In the genomic region with DNA sequence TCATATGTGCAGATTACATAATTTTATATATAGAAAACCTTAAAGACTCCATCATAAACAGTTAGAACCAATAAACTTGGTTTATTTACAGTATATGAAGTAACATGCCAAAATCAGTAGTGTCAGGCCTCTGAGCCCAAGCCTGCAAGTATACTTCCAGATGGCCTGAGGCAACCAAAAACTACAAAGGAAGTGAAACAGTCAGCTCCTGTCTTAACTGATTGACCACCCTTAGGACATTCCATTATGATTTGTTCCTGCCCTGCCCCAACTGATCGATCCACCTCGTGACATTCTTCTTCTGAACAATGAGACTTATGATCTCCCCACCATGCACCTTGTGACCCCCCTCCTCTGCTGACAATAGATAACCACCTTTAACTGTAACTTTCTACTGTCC, we compare ENCODE assay signal across 27 cellular contexts.
"Had no signal": no experiment of that assay in that cellular context is flagged by ENCODE, and none has a peak within 500 bp of the region (broad histone marks: within the 10 kb centered on the region; RNA-seq: fewer than 3 reads in every experiment).

No MANE protein-coding gene starts in this region.

- H3K36me3 ChIP-seq: esophagus muscularis mucosa, gastrocnemius medialis, heart left ventricle, sigmoid colon, stomach, suprapubic skin, tibial nerve had no signal

- H3K9me3 Mint-ChIP-seq: stimulated activated memory B cell treated with anti-CD40 and anti-IgM and Interleukin-4, amounts not matched to agents 10 μg/mL and 1 μg/mL and 100 μg/mL, for 72 hours had no signal

- H3K36me3 Mint-ChIP-seq: activated naive CD8-positive, alpha-beta T cell treated with anti-CD3 and anti-CD28 coated beads, Interleukin-2, amount 10 ng/mL, durations not matched to agents 7 days and 5 days; naive B cell; stimulated activated memory B cell treated with anti-CD40 and anti-IgM and Interleukin-4, amounts not matched to agents 10 μg/mL and 1 μg/mL and 100 μg/mL, for 72 hours had no signal

- DNase-seq: activated CD4-positive, alpha-beta memory T cell treated with anti-CD3 and anti-CD28 coated beads, Interleukin-2, amount 10 ng/mL, durations not matched to agents 7 days and 5 days; activated CD4-positive, alpha-beta T cell treated with anti-CD3 and anti-CD28 coated beads, Interleukin-2, amount 10 ng/mL, durations not matched to agents 24 days and 14 days; activated effector memory CD4-positive, alpha-beta T cell treated with Interleukin-2 at 50 U/mL for 16 hours; activated naive CD4-positive, alpha-beta T cell treated with anti-CD3 and anti-CD28 coated beads for 36 hours; activated naive CD8-positive, alpha-beta T cell treated with anti-CD3 and anti-CD28 coated beads, Interleukin-2, amount 10 ng/mL, durations not matched to agents 7 days and 5 days; activated T-cell treated with anti-CD3 and anti-CD28 coated beads, Interleukin-2, amount 50 U/mL, for 72 hours; amygdala; cerebellar nuclear complex; gastrocnemius medialis; heart left ventricle; left colon; mesenchymal stem cell; naive B cell; sigmoid colon; stimulated activated CD4-positive, alpha-beta T cell treated with anti-CD3 and anti-CD28 coated beads, Interleukin-15, amount 100 ng/mL, for 24 hours; stomach; T1000 had no signal

- FAIRE-seq: keratinocyte had no signal

- H3K27me3 ChIP-seq: esophagus muscularis mucosa, gastrocnemius medialis, heart left ventricle, sigmoid colon, stomach, suprapubic skin, tibial nerve had no signal

- H3K27ac Mint-ChIP-seq: activated CD4-positive, alpha-beta memory T cell treated with anti-CD3 and anti-CD28 coated beads, Interleukin-2, amount 10 ng/mL, durations not matched to agents 7 days and 5 days; activated CD4-positive, alpha-beta T cell treated with anti-CD3 and anti-CD28 coated beads, Interleukin-2, amount 10 ng/mL, durations not matched to agents 24 days and 14 days; activated naive CD4-positive, alpha-beta T cell treated with anti-CD3 and anti-CD28 coated beads for 36 hours; activated naive CD8-positive, alpha-beta T cell treated with anti-CD3 and anti-CD28 coated beads, Interleukin-2, amount 10 ng/mL, durations not matched to agents 7 days and 5 days; activated T-cell treated with anti-CD3 and anti-CD28 coated beads, Interleukin-2, amount 50 U/mL, for 72 hours; naive B cell; stimulated activated memory B cell treated with anti-CD40 and anti-IgM and Interleukin-4, amounts not matched to agents 10 μg/mL and 1 μg/mL and 100 μg/mL, for 72 hours had no signal

- H3K27me3 Mint-ChIP-seq: activated CD4-positive, alpha-beta memory T cell treated with anti-CD3 and anti-CD28 coated beads, Interleukin-2, amount 10 ng/mL, durations not matched to agents 7 days and 5 days; activated CD4-positive, alpha-beta T cell treated with anti-CD3 and anti-CD28 coated beads, Interleukin-2, amount 10 ng/mL, durations not matched to agents 24 days and 14 days; activated naive CD8-positive, alpha-beta T cell treated with anti-CD3 and anti-CD28 coated beads, Interleukin-2, amount 10 ng/mL, durations not matched to agents 7 days and 5 days; naive B cell; stimulated activated memory B cell treated with anti-CD40 and anti-IgM and Interleukin-4, amounts not matched to agents 10 μg/mL and 1 μg/mL and 100 μg/mL, for 72 hours had no signal

- H3K4me1 Mint-ChIP-seq: activated CD4-positive, alpha-beta memory T cell treated with anti-CD3 and anti-CD28 coated beads, Interleukin-2, amount 10 ng/mL, durations not matched to agents 7 days and 5 days; activated CD4-positive, alpha-beta T cell treated with anti-CD3 and anti-CD28 coated beads, Interleukin-2, amount 10 ng/mL, durations not matched to agents 24 days and 14 days; activated naive CD8-positive, alpha-beta T cell treated with anti-CD3 and anti-CD28 coated beads, Interleukin-2, amount 10 ng/mL, durations not matched to agents 7 days and 5 days; naive B cell; stimulated activated memory B cell treated with anti-CD40 and anti-IgM and Interleukin-4, amounts not matched to agents 10 μg/mL and 1 μg/mL and 100 μg/mL, for 72 hours had no signal

- H3K4me3 ChIP-seq: coronary artery, esophagus muscularis mucosa, gastrocnemius medialis, heart left ventricle, sigmoid colon, smooth muscle cell, stomach, suprapubic skin, tibial nerve had no signal

- H3K27ac ChIP-seq: coronary artery, esophagus muscularis mucosa, gastrocnemius medialis, heart left ventricle, sigmoid colon, stomach, suprapubic skin, tibial nerve, VCaP had no signal

- H3K4me3 Mint-ChIP-seq: activated CD4-positive, alpha-beta memory T cell treated with anti-CD3 and anti-CD28 coated beads, Interleukin-2, amount 10 ng/mL, durations not matched to agents 7 days and 5 days; activated CD4-positive, alpha-beta T cell treated with anti-CD3 and anti-CD28 coated beads, Interleukin-2, amount 10 ng/mL, durations not matched to agents 24 days and 14 days; activated naive CD4-positive, alpha-beta T cell treated with anti-CD3 and anti-CD28 coated beads for 36 hours; activated naive CD8-positive, alpha-beta T cell treated with anti-CD3 and anti-CD28 coated beads, Interleukin-2, amount 10 ng/mL, durations not matched to agents 7 days and 5 days; activated T-cell treated with anti-CD3 and anti-CD28 coated beads, Interleukin-2, amount 50 U/mL, for 72 hours; neural crest cell; stimulated activated memory B cell treated with anti-CD40 and anti-IgM and Interleukin-4, amounts not matched to agents 10 μg/mL and 1 μg/mL and 100 μg/mL, for 72 hours had no signal

- ATAC-seq: activated CD4-positive, CD25-positive, alpha-beta regulatory T cell treated with anti-CD3 and anti-CD28 coated beads, Interleukin-2, amount 50 U/mL, for 24 hours; activated T-cell treated with anti-CD3 and anti-CD28 coated beads, Interleukin-2, amount 50 U/mL, for 72 hours; gastrocnemius medialis; heart left ventricle; left colon; stimulated activated memory B cell treated with anti-CD40 and anti-IgM and Interleukin-4, amounts not matched to agents 10 μg/mL and 1 μg/mL and 100 μg/mL, for 72 hours had no signal
